ENCODE assay signal across 20 cellular contexts in genomic region chr5:172946146-172946545, GRCh38.
"Had no signal": no experiment of that assay in that cellular context is flagged by ENCODE, and none has a peak within 500 bp of the region (broad histone marks: within the 10 kb centered on the region; RNA-seq: fewer than 3 reads in every experiment).

No MANE protein-coding gene starts in this region.

- H3K9me3 Mint-ChIP-seq: activated naive CD4-positive, alpha-beta T cell treated with anti-CD3 and anti-CD28 coated beads, Interleukin-2, amount 50 U/mL, for 72 hours; activated T-cell treated with anti-CD3 and anti-CD28 coated beads, Interleukin-2, amount 50 U/mL, for 4 hours; neural progenitor cell; stimulated activated naive CD8-positive, alpha-beta T cell treated with anti-CD3 and anti-CD28 coated beads, Interleukin-15, Interleukin-2, amounts not matched to agents 100 ng/mL and 50 ng/mL, for 24 hours had no signal

- H3K9me3 ChIP-seq: breast epithelium, suprapubic skin had no signal

- H3K27ac ChIP-seq: breast epithelium, neural progenitor cell, parathyroid adenoma, SK-N-MC, suprapubic skin had no signal

- H3K27me3 Mint-ChIP-seq: stimulated activated naive CD8-positive, alpha-beta T cell treated with anti-CD3 and anti-CD28 coated beads, Interleukin-15, Interleukin-2, amounts not matched to agents 100 ng/mL and 50 ng/mL, for 24 hours had no signal

- H3K27me3 ChIP-seq: breast epithelium, neural progenitor cell, suprapubic skin had no signal

- ATAC-seq: activated CD4-positive, CD25-positive, alpha-beta regulatory T cell treated with anti-CD3 and anti-CD28 coated beads, Interleukin-2, amount 50 U/mL, for 24 hours; activated naive CD4-positive, alpha-beta T cell treated with anti-CD3 and anti-CD28 coated beads, Interleukin-2, amount 50 U/mL, for 72 hours; activated T-cell treated with anti-CD3 and anti-CD28 coated beads, Interleukin-2, amount 50 U/mL, for 4 hours; esophagus mucosa had no signal

- H3K27ac Mint-ChIP-seq: neural progenitor cell; stimulated activated naive CD8-positive, alpha-beta T cell treated with anti-CD3 and anti-CD28 coated beads, Interleukin-15, Interleukin-2, amounts not matched to agents 100 ng/mL and 50 ng/mL, for 24 hours had no signal

- H3K36me3 Mint-ChIP-seq: activated naive CD4-positive, alpha-beta T cell treated with anti-CD3 and anti-CD28 coated beads, Interleukin-2, amount 50 U/mL, for 72 hours had no signal

- H3K4me1 ChIP-seq: breast epithelium, neural progenitor cell, parathyroid adenoma, suprapubic skin had no signal

- H3K36me3 ChIP-seq: breast epithelium, neural progenitor cell had no signal

- DNase-seq: activated CD4-positive, alpha-beta T cell treated with anti-CD3 and anti-CD28 coated beads, Interleukin-2, amount 50 U/mL, for 4 hours; activated effector memory CD4-positive, alpha-beta T cell treated with Interleukin-2 at 50 U/mL for 16 hours; activated T-cell treated with anti-CD3 and anti-CD28 coated beads, Interleukin-2, amount 50 U/mL, for 4 hours; amygdala; islet precursor cell; midbrain; retina; stimulated activated CD4-positive, alpha-beta T cell treated with anti-CD3 and anti-CD28 coated beads, Interleukin-15, amount 100 ng/mL, for 24 hours; stimulated activated CD4-positive, alpha-beta T cell treated with anti-CD3 and anti-CD28 coated beads, Interleukin-4, amount 100 ng/mL, for 24 hours; stimulated activated CD8-positive, alpha-beta memory T cell treated with anti-CD3 and anti-CD28 coated beads, Interleukin-4, amount 100 ng/mL, for 48 hours had no signal

- H3K4me3 ChIP-seq: breast epithelium, lung, neural progenitor cell, SK-N-MC, suprapubic skin had no signal

- H3K4me2 ChIP-seq: neural progenitor cell had no signal

- H3K9ac ChIP-seq: neural progenitor cell, parathyroid adenoma had no signal

- H3K4me3 Mint-ChIP-seq: activated T-cell treated with anti-CD3 and anti-CD28 coated beads, Interleukin-2, amount 50 U/mL, for 4 hours; neural progenitor cell; stimulated activated naive CD8-positive, alpha-beta T cell treated with anti-CD3 and anti-CD28 coated beads, Interleukin-15, Interleukin-2, amounts not matched to agents 100 ng/mL and 50 ng/mL, for 24 hours had no signal
